ENCODE assay signal across 1 cellular context in the genomic region with DNA sequence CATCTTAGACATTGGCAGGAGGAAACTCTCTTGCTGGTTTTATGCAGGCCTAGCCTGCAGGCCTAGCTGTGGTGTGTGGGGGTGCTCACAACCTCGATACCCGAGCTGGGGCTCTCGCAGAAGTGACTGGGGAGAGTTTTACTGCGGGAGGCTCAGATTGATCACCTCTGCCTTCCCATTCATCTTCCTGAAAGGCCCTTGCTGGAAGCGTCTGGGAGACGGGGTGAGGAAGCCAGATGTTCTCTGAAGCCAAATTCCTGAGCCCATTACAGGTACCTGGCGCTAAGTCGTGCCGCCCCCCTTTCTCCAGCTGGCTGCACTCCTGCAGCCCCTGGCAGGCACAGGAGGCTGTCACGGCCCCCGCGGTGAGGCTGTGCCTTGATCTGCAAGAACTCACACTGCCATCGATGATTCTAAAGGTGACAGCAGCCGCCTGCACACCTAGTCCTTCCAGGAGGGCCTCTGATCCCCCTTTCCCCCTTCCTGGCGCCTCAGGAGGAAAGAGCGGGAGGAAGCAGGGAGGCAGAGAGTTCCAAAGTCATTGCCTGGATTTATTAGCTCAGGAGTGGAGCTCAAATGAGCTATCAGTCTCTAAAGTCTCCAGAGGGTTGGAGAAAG.
TF ChIP-seq lines count a peak whose summit lies in the region.

No MANE protein-coding gene starts in this region.

TF ChIP-seq in HepG2, 621 proteins besides CTCF, POLR2A, EP300 and RAD21:
- TF ChIP-seq, protein P1, sequence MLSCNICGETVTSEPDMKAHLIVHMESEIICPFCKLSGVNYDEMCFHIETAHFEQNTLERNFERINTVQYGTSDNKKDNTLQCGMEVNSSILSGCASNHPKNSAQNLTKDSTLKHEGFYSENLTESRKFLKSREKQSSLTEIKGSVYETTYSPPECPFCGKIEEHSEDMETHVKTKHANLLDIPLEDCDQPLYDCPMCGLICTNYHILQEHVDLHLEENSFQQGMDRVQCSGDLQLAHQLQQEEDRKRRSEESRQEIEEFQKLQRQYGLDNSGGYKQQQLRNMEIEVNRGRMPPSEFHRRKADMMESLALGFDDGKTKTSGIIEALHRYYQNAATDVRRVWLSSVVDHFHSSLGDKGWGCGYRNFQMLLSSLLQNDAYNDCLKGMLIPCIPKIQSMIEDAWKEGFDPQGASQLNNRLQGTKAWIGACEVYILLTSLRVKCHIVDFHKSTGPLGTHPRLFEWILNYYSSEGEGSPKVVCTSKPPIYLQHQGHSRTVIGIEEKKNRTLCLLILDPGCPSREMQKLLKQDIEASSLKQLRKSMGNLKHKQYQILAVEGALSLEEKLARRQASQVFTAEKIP (CRISPR knock-in tag; IDR thresholded peaks at IDR 0.05; ENCODE audit: borderline replicate concordance) = no peak
